ENCODE assay signal across 12 cellular contexts in the genomic region with DNA sequence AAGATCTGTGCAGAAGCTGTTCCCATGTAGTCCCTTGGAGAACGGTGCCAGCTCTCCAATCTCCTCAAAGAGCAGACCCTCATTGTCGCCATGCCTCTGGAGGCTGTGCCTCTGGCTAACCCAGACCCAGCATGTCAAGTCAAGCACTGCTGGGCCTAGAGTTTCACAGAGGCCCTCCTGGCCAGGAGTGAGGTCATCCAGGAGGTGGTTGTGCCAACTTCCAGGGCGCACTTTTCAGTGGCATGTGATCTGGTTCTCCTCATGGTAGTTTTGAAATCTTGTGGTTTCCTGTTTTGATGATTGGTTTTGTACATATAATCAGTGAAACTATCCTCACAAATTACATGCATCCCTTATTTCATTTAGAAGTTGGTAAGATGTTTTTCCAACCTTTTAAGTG.
DNase-seq lines count a peak whose midpoint lies in the region; ATAC-seq, FAIRE-seq and TF ChIP-seq lines count a peak whose summit lies in the region.
"Had no signal": no experiment of that assay in that cellular context is flagged by ENCODE, and none has a peak within 500 bp of the region (broad histone marks: within the 10 kb centered on the region; RNA-seq: fewer than 3 reads in every experiment).

No MANE protein-coding gene starts in this region.

- ATAC-seq in HepG2 (no peak), GM21786 (IDR thresholded peaks at IDR 0.05; ENCODE audit: unreplicated experiment) (no peak)
- ATAC-seq: activated CD8-positive, alpha-beta T cell treated with anti-CD3 and anti-CD28 coated beads, Interleukin-2, amount 10 ng/mL, durations not matched to agents 7 days and 5 days had no signal

- TF ChIP-seq CTCF in liver (IDR thresholded peaks at IDR 0.05; ENCODE audit: low read depth, low read length, missing input control) (no peak), HepG2 (CRISPR knock-in tag; IDR thresholded peaks at IDR 0.05) (no peak), bronchial epithelial cell (IDR thresholded peaks at IDR 0.05; ENCODE audit: insufficient read depth, low read length, severe bottlenecking) (no peak)

- peaks cover 0 to 7% (median 3%) of the 10 kb centered on the region in 4 donors for H3K36me3 ChIP-seq in liver (ENCODE audit: control insufficient read depth in 4 of 4, insufficient read depth in 3 of 4, low read depth in 1 of 4, low read length in 3 of 4)
- peaks cover 13 to 49% of the 10 kb centered on the region in 2 experiments for H3K36me3 ChIP-seq in HepG2 (replicated peaks in 1 of 2; ENCODE audit: control insufficient read depth in 1 of 2, insufficient read depth in 2 of 2, low read length in 2 of 2)
- H3K36me3 ChIP-seq in bronchial epithelial cell (ENCODE audit: control insufficient read depth, insufficient read depth, low read length) = no peaks in the 10 kb centered on the region
- H3K36me3 ChIP-seq: uterus had no signal

- POLR2A ChIA-PET in HepG2 (lab: Yijun Ruan, JAX) = no interaction called here

- in situ Hi-C loops in HepG2 (cut with HindIII; ENCODE audit: extremely low pct_ligation_motif_present, low pct_unique_long_range_greater_than_20kb) (no loop called here), G401 (cut with HindIII; ENCODE audit: low sequenced_read_pairs) (no loop called here)

- H3K27me3 ChIP-seq in liver (ENCODE audit: control insufficient read depth in 4 of 4, insufficient read depth in 4 of 4, low read length in 3 of 4) = no peaks in the 10 kb centered on the region
- H3K27me3 ChIP-seq in HepG2 (ENCODE audit: control insufficient read depth in 1 of 2, insufficient read depth in 2 of 2, low read length in 2 of 2) = no peaks in the 10 kb centered on the region
- H3K27me3 ChIP-seq in bronchial epithelial cell (ENCODE audit: control insufficient read depth, insufficient read depth, low read length) = no peaks in the 10 kb centered on the region
- H3K27me3 ChIP-seq in layer of hippocampus (ENCODE audit: control insufficient read depth, insufficient read depth, low read length) = no peaks in the 10 kb centered on the region
- H3K27me3 ChIP-seq: uterus had no signal

- FAIRE-seq in HepG2 (lab: Jason Lieb, UNC) = no peak
- FAIRE-seq in bronchial epithelial cell (lab: Jason Lieb, UNC) = no peak

- intact Hi-C loops in HepG2 (cut with micrococcal nuclease; ENCODE audit: unreplicated experiment) = no loop called here

- DNase-seq in HepG2 (ENCODE audit: low spot score) = no peak
- DNase-seq in bronchial epithelial cell (ENCODE audit: low read depth) = peak; percentile 95
- no peak for DNase-seq in G401 (ENCODE audit: low spot score)
- no peak for DNase-seq in activated CD4-positive, alpha-beta T cell treated with anti-CD3 and anti-CD28 coated beads for 1 hour
- no peak for DNase-seq in OCI-M2 (lab: John Stamatoyannopoulos, UW; ENCODE audit: unreplicated experiment)
- DNase-seq: activated CD8-positive, alpha-beta T cell treated with anti-CD3 and anti-CD28 coated beads, Interleukin-2, amount 10 ng/mL, durations not matched to agents 7 days and 5 days; NCI-H1930; stimulated activated CD4-positive, alpha-beta T cell treated with anti-CD3 and anti-CD28 coated beads, Interleukin-2, amount 100 ng/mL, for 24 hours; uterus had no signal

- peaks cover 4 to 26% (median 9%) of the 10 kb centered on the region in 4 donors for H3K4me1 ChIP-seq in liver (ENCODE audit: control insufficient read depth in 4 of 4, insufficient read depth in 4 of 4, low read length in 3 of 4)
- no peaks in the 10 kb centered on the region for H3K4me1 ChIP-seq in HepG2 (ENCODE audit: insufficient read depth, low read length)
- H3K4me1 ChIP-seq: uterus had no signal

- TF ChIP-seq RAD21 in liver (IDR thresholded peaks at IDR 0.05) = peak in 1 of 2 donors; percentile 29
- no peak for TF ChIP-seq RAD21 in HepG2 (CRISPR knock-in tag; IDR thresholded peaks at IDR 0.05)

- H3K4me2 ChIP-seq in HepG2 (ENCODE audit: low read depth, low read length) = no peak overlapping the region

- H3K9ac ChIP-seq in liver (ENCODE audit: low read depth in 1 of 2, low read length in 2 of 2) (no peak overlapping the region), HepG2 (ENCODE audit: insufficient read depth, low read depth, low read length) (no peak overlapping the region)

- H3K4me3 ChIP-seq in liver (ENCODE audit: low read depth in 1 of 3, low read length in 3 of 3) (no peak overlapping the region), HepG2 (replicated peaks in 1 of 3; ENCODE audit: insufficient read depth in 1 of 3, low read depth in 2 of 3, low read length in 3 of 3) (no peak overlapping the region), bronchial epithelial cell (ENCODE audit: low read depth, low read length) (no peak overlapping the region)
- H3K4me3 ChIP-seq: uterus had no signal

- peaks cover 3% of the 10 kb centered on the region for H3K79me2 ChIP-seq in HepG2 (ENCODE audit: insufficient read depth, low read length)

- TF ChIP-seq EP300 in HepG2 (IDR thresholded peaks at IDR 0.05; ENCODE audit: low read depth in 2 of 2, low read length in 2 of 2) (no peak), HepG2 (CRISPR knock-in tag; IDR thresholded peaks at IDR 0.05; ENCODE audit: borderline replicate concordance) (no peak)

- H3K9me3 ChIP-seq in liver (ENCODE audit: control insufficient read depth in 4 of 4, low read length in 3 of 4) = no peaks in the 10 kb centered on the region
- no peaks in the 10 kb centered on the region for H3K9me3 ChIP-seq in HepG2 (ENCODE audit: low read length)
- H3K9me3 ChIP-seq: uterus had no signal

- 73% methylated on average over 3 of the region's 3 CpGs for WGBS in liver
- 100% methylated on average over 1 of the region's 3 CpGs for WGBS in HepG2 (ENCODE audit: low lambda C conversion rate)

- CTCF ChIA-PET in HepG2 (lab: Yijun Ruan, JAX; ENCODE audit: low intra/inter-chr PET ratio, low total read pairs) = no interaction called here

- no peak overlapping the region for H2AFZ ChIP-seq in HepG2 (ENCODE audit: low read length)

- H4K20me1 ChIP-seq in HepG2 (ENCODE audit: insufficient read depth, low read length) = peaks cover 3% of the 10 kb centered on the region; the same call in 1 of the 2 replicates

- H3K27ac ChIP-seq in liver (ENCODE audit: low read depth in 1 of 2, low read length in 2 of 2) = peak overlapping the region; percentile 70 to 71
- no peak overlapping the region for H3K27ac ChIP-seq in HepG2 (ENCODE audit: extremely low read length, insufficient read depth, low read length)
- peak overlapping the region; percentile 81 for H3K27ac ChIP-seq in layer of hippocampus (ENCODE audit: low read depth, low read length)
- H3K27ac ChIP-seq: uterus had no signal

- no TSS peak for BruUV-seq in HepG2 (replicated peaks; lab: Mats Ljungman, UMichigan)

- TF ChIP-seq POLR2A in HepG2 (IDR thresholded peaks at IDR 0.05; ENCODE audit: insufficient read depth in 1 of 2, low read depth in 2 of 2, low read length in 2 of 2) = no peak

TF ChIP-seq in liver, 16 proteins besides CTCF, POLR2A, EP300 and RAD21 (continues in another document):
- TF ChIP-seq RXRA (IDR thresholded peaks at IDR 0.05) = peak; percentile 8 to 50
- TF ChIP-seq, protein P1, sequence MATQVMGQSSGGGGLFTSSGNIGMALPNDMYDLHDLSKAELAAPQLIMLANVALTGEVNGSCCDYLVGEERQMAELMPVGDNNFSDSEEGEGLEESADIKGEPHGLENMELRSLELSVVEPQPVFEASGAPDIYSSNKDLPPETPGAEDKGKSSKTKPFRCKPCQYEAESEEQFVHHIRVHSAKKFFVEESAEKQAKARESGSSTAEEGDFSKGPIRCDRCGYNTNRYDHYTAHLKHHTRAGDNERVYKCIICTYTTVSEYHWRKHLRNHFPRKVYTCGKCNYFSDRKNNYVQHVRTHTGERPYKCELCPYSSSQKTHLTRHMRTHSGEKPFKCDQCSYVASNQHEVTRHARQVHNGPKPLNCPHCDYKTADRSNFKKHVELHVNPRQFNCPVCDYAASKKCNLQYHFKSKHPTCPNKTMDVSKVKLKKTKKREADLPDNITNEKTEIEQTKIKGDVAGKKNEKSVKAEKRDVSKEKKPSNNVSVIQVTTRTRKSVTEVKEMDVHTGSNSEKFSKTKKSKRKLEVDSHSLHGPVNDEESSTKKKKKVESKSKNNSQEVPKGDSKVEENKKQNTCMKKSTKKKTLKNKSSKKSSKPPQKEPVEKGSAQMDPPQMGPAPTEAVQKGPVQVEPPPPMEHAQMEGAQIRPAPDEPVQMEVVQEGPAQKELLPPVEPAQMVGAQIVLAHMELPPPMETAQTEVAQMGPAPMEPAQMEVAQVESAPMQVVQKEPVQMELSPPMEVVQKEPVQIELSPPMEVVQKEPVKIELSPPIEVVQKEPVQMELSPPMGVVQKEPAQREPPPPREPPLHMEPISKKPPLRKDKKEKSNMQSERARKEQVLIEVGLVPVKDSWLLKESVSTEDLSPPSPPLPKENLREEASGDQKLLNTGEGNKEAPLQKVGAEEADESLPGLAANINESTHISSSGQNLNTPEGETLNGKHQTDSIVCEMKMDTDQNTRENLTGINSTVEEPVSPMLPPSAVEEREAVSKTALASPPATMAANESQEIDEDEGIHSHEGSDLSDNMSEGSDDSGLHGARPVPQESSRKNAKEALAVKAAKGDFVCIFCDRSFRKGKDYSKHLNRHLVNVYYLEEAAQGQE (IDR thresholded peaks at IDR 0.05) = no peak
- TF ChIP-seq FOXA1 (IDR thresholded peaks at IDR 0.05) = no peak

TF ChIP-seq in HepG2, 621 proteins besides CTCF, POLR2A, EP300 and RAD21 (continues in another document):
- TF ChIP-seq MXD3 (CRISPR knock-in tag; IDR thresholded peaks at IDR 0.05) = no peak
- no peak for TF ChIP-seq KMT2B (CRISPR knock-in tag; IDR thresholded peaks at IDR 0.05)
- TF ChIP-seq SAP130 (CRISPR knock-in tag; IDR thresholded peaks at IDR 0.05; ENCODE audit: low read depth) = no peak
- no peak for TF ChIP-seq ZMYM2 (CRISPR knock-in tag; IDR thresholded peaks at IDR 0.05)
- TF ChIP-seq ZNF773 (CRISPR knock-in tag; IDR thresholded peaks at IDR 0.05; ENCODE audit: borderline replicate concordance) = no peak
- TF ChIP-seq ZNF891 (CRISPR knock-in tag; IDR thresholded peaks at IDR 0.05) = no peak
- no peak for TF ChIP-seq ZNF3 (CRISPR knock-in tag; IDR thresholded peaks at IDR 0.05)
- no peak for TF ChIP-seq ZBTB7B (CRISPR knock-in tag; IDR thresholded peaks at IDR 0.05)
